ENCODE assay signal across 8 cellular contexts in genomic region chr19:18557474-18558201, GRCh38. TPM values are rescaled to one million over a fixed set of nuclear protein-coding genes. Genes with fewer than 3 reads are reported as not detected.
A peak's percentile ranks its signal among the peaks of the same experiment; 100 is the strongest.
DNase-seq lines count a peak whose midpoint lies in the region; ATAC-seq, FAIRE-seq and TF ChIP-seq lines count a peak whose summit lies in the region.

Gene KXD1, plus strand, starts transcription at chr19:18557870. Its CDS starts 4,187 bp downstream, at chr19:18562057.

- H3K27ac ChIP-seq in KOPT-K1 (ENCODE audit: low read depth, low read length, poor library complexity, severe bottlenecking) = peak within 1 kb of the TSS; percentile 84
- peak within 1 kb of the TSS; percentile 87 to 98 (median 96) for H3K27ac ChIP-seq in esophagus squamous epithelium

- peak; percentile 81 for FAIRE-seq in RCC 7860 (lab: Jason Lieb, UNC)

- intact Hi-C loops in esophagus squamous epithelium (cut with DNase I) = no loop called here

- peak; percentile 91 for DNase-seq in DMS53 treated with DMSO at 0.1 percent for 48 hours (lab: John Stamatoyannopoulos, UW; ENCODE audit: unreplicated experiment)
- DNase-seq in RCC 7860 (ENCODE audit: low spot score) = peak; percentile 94
- peak; percentile 98 to 99 for DNase-seq in activated T-cell treated with anti-CD3 and anti-CD28 coated beads, Interleukin-2, amount 50 U/mL, for 72 hours
- DNase-seq in esophagus squamous epithelium (lab: John Stamatoyannopoulos, UW) = peak; percentile 88
- peak; percentile 99 for DNase-seq in myocyte (ENCODE audit: low read depth)
- DNase-seq in stimulated activated CD8-positive, alpha-beta memory T cell treated with anti-CD3 and anti-CD28 coated beads, Interleukin-7, amount 100 ng/mL, for 48 hours (ENCODE audit: extremely low read depth in 1 of 2, low read depth in 1 of 2) = peak; percentile 95 to 99

- H3K27me3 Mint-ChIP-seq in activated T-cell treated with anti-CD3 and anti-CD28 coated beads, Interleukin-2, amount 50 U/mL, for 72 hours (ENCODE audit: low read depth) = no peaks in the 10 kb centered on the region

- peaks cover 5 to 40% (median 14%) of the 10 kb centered on the region in 3 donors for H3K4me1 ChIP-seq in esophagus squamous epithelium

- peak in 1 of 6 experiments; percentile 11 for TF ChIP-seq CTCF in esophagus squamous epithelium (IDR thresholded peaks at IDR 0.05)

- H3K9me3 ChIP-seq in KOPT-K1 (ENCODE audit: insufficient read depth, low read length, poor library complexity, severe bottlenecking) = no peaks in the 10 kb centered on the region
- H3K9me3 ChIP-seq in esophagus squamous epithelium = no peaks in the 10 kb centered on the region

- peaks cover 5 to 8% of the 10 kb centered on the region in 2 donors for H3K36me3 Mint-ChIP-seq in activated T-cell treated with anti-CD3 and anti-CD28 coated beads, Interleukin-2, amount 50 U/mL, for 72 hours (ENCODE audit: insufficient read depth in 2 of 2)

- peaks cover 29% of the 10 kb centered on the region for H3K4me1 Mint-ChIP-seq in activated T-cell treated with anti-CD3 and anti-CD28 coated beads, Interleukin-2, amount 50 U/mL, for 72 hours (ENCODE audit: low read depth)

- H3K27ac Mint-ChIP-seq in activated T-cell treated with anti-CD3 and anti-CD28 coated beads, Interleukin-2, amount 50 U/mL, for 72 hours = peak within 1 kb of the TSS; percentile 95

- H3K36me3 ChIP-seq in KOPT-K1 (ENCODE audit: insufficient read depth, low read length) (peaks cover 18% of the 10 kb centered on the region), esophagus squamous epithelium (peaks cover 0 to 12% (median 0%) of the 10 kb centered on the region in 3 donors)

- no peaks in the 10 kb centered on the region for H3K27me3 ChIP-seq in esophagus squamous epithelium

- peak within 1 kb of the TSS; percentile 91 to 93 for H3K4me3 Mint-ChIP-seq in activated T-cell treated with anti-CD3 and anti-CD28 coated beads, Interleukin-2, amount 50 U/mL, for 72 hours

- 1 to 3% methylated on average over 8 to 9 of the region's 57 CpGs for WGBS in esophagus squamous epithelium, 2 donors

- H3K9me3 Mint-ChIP-seq in activated T-cell treated with anti-CD3 and anti-CD28 coated beads, Interleukin-2, amount 50 U/mL, for 72 hours = no peaks in the 10 kb centered on the region

- peak in 3 of 4 donors; percentile 14 to 85 (median 72) for TF ChIP-seq POLR2A in esophagus squamous epithelium (IDR thresholded peaks at IDR 0.05)

- H3K4me3 ChIP-seq in esophagus squamous epithelium = peak within 1 kb of the TSS; percentile 57 to 93 (median 84)

- ATAC-seq in GM21737 (IDR thresholded peaks at IDR 0.05; ENCODE audit: unreplicated experiment) = peak; percentile 95
- ATAC-seq in activated T-cell treated with anti-CD3 and anti-CD28 coated beads, Interleukin-2, amount 50 U/mL, for 72 hours (replicated peaks in 1 of 2) = peak; percentile 99 to 100

RNA-seq across cellular contexts. Expression of gene KXD1, which starts in this region (rescaled TPM):
- total RNA-seq in activated T-cell treated with anti-CD3 and anti-CD28 coated beads, Interleukin-2, amount 50 U/mL, for 72 hours = 100 to 1,000 TPM; 127 to 139 TPM
- 100 to 1,000 TPM in 1 of 4 donors, 10 to 100 TPM in 3; 65.5 to 104 (median 83.5) TPM for total RNA-seq in esophagus squamous epithelium
- total RNA-seq in myocyte = 75.0 and 82.4 TPM in 2 replicates
- polyA plus RNA-seq in myocyte (2012) = 107 TPM

Comparison
In these comparisons a context has a peak if more than half of its experiments do, and no peak if none do; other contexts are left out.
1. Peak in every context shown above with its lines: DNase-seq, ATAC-seq, H3K4me3 ChIP-seq and H3K27ac ChIP-seq.